In the genomic region with DNA sequence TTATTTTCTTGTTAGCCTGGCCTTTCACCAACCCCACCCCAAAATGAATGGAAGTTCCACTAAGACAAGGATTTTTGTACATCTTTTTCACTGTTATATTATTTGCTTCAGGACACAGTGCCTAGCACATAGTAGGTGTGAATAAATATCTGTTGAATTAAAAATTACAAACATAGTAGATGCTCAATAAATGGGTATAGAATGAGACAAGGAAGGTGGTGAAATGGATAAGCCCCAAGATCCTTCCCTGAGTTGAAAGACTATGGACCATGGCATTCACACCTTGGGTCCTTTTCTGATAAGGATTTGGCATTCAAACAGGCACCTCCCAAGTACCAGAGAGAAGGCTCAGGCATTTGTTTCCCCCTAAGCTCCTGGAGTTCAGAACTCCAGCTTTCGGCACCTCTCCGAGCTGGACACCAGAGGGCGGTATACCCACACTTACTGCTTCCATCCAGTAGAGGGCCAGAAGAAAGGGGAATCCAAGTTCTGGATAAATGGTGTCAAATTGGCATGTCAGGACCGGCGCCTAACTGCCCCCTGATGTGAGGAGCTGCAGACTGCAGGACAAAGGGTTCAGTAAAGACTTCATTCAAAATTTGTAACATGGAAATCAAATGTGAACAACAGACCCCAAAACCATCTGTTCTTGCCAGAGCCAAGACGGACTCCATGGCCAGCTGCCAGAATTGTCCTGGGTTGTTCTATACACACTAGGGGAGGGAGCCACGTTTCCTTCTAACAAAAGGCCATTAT, we compare ENCODE assay signal across 8 cellular contexts.
DNase-seq lines count a peak whose midpoint lies in the region; ATAC-seq and TF ChIP-seq lines count a peak whose summit lies in the region.

No MANE protein-coding gene starts in this region.

- peak; percentile 85 for TF ChIP-seq CTCF in LNCaP clone FGC (IDR thresholded peaks at IDR 0.05; ENCODE audit: control insufficient read depth, extremely low read depth, insufficient read depth)

- H3K4me1 Mint-ChIP-seq in activated naive CD4-positive, alpha-beta T cell treated with anti-CD3 and anti-CD28 coated beads, Interleukin-2, amount 10 ng/mL, durations not matched to agents 7 days and 5 days: no peaks in the 10 kb centered on the region

- peak; percentile 85 for ATAC-seq in GM21515 (IDR thresholded peaks at IDR 0.05; ENCODE audit: unreplicated experiment)

- H3K27ac ChIP-seq in SJCRH30: peak overlapping the region; percentile 70

- no peaks in the 10 kb centered on the region for H3K36me3 ChIP-seq in SJCRH30

- H3K4me3 ChIP-seq in LNCaP clone FGC (ENCODE audit: low read depth, low read length) (peak overlapping the region; percentile 34), SJCRH30 (peak overlapping the region; percentile 35)

- no peaks in the 10 kb centered on the region for H3K36me3 Mint-ChIP-seq in activated naive CD4-positive, alpha-beta T cell treated with anti-CD3 and anti-CD28 coated beads, Interleukin-2, amount 10 ng/mL, durations not matched to agents 7 days and 5 days

- peaks cover 9% of the 10 kb centered on the region for H3K4me1 ChIP-seq in SJCRH30

- intact Hi-C loops in head of caudate nucleus (cut with DNase I): loop anchor here (10.0 kb wide), 1 partner anchor 602 kb away; no protein-coding TSS in a partner anchor

- no peaks in the 10 kb centered on the region for H3K9me3 ChIP-seq in SJCRH30 (replicated peaks)

- DNase-seq in DMS 273 (lab: John Stamatoyannopoulos, UW; ENCODE audit: unreplicated experiment) (peak; percentile 97), LNCaP clone FGC (ENCODE audit: low read depth) (peak; percentile 41), SJCRH30 (peak; percentile 91 to 92), head of caudate nucleus (peak; percentile 32 to 88 (median 72)), pons (ENCODE audit: low spot score) (peak; percentile 88), ureter (ENCODE audit: low spot score) (peak; percentile 66)
- DNase-seq in activated naive CD4-positive, alpha-beta T cell treated with anti-CD3 and anti-CD28 coated beads, Interleukin-2, amount 10 ng/mL, durations not matched to agents 7 days and 5 days: peak; percentile 65

- H3K27me3 Mint-ChIP-seq in activated naive CD4-positive, alpha-beta T cell treated with anti-CD3 and anti-CD28 coated beads, Interleukin-2, amount 10 ng/mL, durations not matched to agents 7 days and 5 days: peaks cover 8% of the 10 kb centered on the region

- CTCF ChIA-PET in activated naive CD4-positive, alpha-beta T cell treated with anti-CD3 and anti-CD28 coated beads, Interleukin-2, amount 10 ng/mL, durations not matched to agents 7 days and 5 days (lab: Charles Lee): interaction anchor here (0.6 to 4.5 kb wide), 17 partner anchors 8 to 605 kb away, joined by 3 to 32 read pairs (median 6); no protein-coding TSS in a partner anchor

- no peaks in the 10 kb centered on the region for H3K9me3 Mint-ChIP-seq in activated naive CD4-positive, alpha-beta T cell treated with anti-CD3 and anti-CD28 coated beads, Interleukin-2, amount 10 ng/mL, durations not matched to agents 7 days and 5 days

- no peak overlapping the region for H3K27ac Mint-ChIP-seq in activated naive CD4-positive, alpha-beta T cell treated with anti-CD3 and anti-CD28 coated beads, Interleukin-2, amount 10 ng/mL, durations not matched to agents 7 days and 5 days

- H3K4me3 Mint-ChIP-seq in activated naive CD4-positive, alpha-beta T cell treated with anti-CD3 and anti-CD28 coated beads, Interleukin-2, amount 10 ng/mL, durations not matched to agents 7 days and 5 days: no peak overlapping the region

- H3K27me3 ChIP-seq in SJCRH30: no peaks in the 10 kb centered on the region

Comparison
In these comparisons a context has a peak if more than half of its experiments do, and no peak if none do; other contexts are left out.
1. Peak in every context shown above with its lines: DNase-seq, ATAC-seq, H3K4me3 ChIP-seq and H3K27ac ChIP-seq.
2. DNase-seq: peak in every context shown above with its lines; median percentile 97 in DMS 273; 92 in SJCRH30; 88 in pons; 72 in head of caudate nucleus; 66 in ureter; 65 in activated naive CD4-positive, alpha-beta T cell treated with anti-CD3 and anti-CD28 coated beads, Interleukin-2, amount 10 ng/mL, durations not matched to agents 7 days and 5 days; 41 in LNCaP clone FGC.